Comparison of ENCODE assay signal across 8 cellular contexts in the genomic region with DNA sequence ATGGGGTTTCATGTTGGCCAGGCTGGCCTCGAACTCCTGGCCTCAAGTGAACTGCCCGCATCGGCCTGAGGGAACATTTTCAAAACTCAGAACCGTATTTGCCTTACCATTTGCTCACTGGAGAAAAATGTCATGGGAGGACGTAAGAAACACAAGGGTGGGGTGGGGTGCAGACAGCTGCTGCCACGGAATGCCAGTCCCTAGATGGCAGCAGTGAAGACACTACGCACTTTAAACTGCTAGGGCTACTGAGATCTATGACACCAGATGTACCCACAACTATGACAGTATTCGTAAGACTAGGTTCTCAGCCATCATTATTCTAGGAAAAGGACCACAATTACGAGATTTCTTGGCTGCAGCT. TPM values are rescaled to one million over a fixed set of nuclear protein-coding genes. Genes with fewer than 3 reads are reported as not detected.
DNase-seq lines count a peak whose midpoint lies in the region; ATAC-seq and TF ChIP-seq lines count a peak whose summit lies in the region.
"Not testable (repeated sequence)": the region's sequence is repeated elsewhere in the genome, so short reads cannot be mapped to it uniquely, and the experiment has no call there.

No MANE protein-coding gene starts in this region.

- H3K27me3 ChIP-seq in BJ (ENCODE audit: control insufficient read depth, insufficient read depth, low read length); endocrine pancreas (ENCODE audit: control insufficient read depth, insufficient read depth, low read length): not testable (repeated sequence)

- POLR2A ChIA-PET in BJ (lab: Charles Lee) = not testable (repeated sequence)
- POLR2A ChIA-PET in OCI-LY7 (lab: Charles Lee) = interaction anchor here (3.6 kb wide), 1 partner anchor 150 kb away, joined by 11 read pairs; no protein-coding TSS in a partner anchor

- H4K20me1 ChIP-seq in OCI-LY7 (ENCODE audit: insufficient read depth, low read length) = not testable (repeated sequence)

- ATAC-seq in GM19351 (IDR thresholded peaks at IDR 0.05; ENCODE audit: unreplicated experiment) = peak; percentile 23

- not testable (repeated sequence) for H3K9me3 ChIP-seq in OCI-LY7 (ENCODE audit: low read length); endocrine pancreas (ENCODE audit: control insufficient read depth, low read length)

- peak overlapping the region; percentile 68 for H2AFZ ChIP-seq in OCI-LY7 (ENCODE audit: low read length)

- peak overlapping the region; percentile 76 for H3K4me3 ChIP-seq in BJ (ENCODE audit: low read depth, low read length)
- peak overlapping the region; percentile 87 for H3K4me3 ChIP-seq in OCI-LY7 (ENCODE audit: low read depth, low read length, poor library complexity, severe bottlenecking)
- H3K4me3 ChIP-seq in endocrine pancreas (ENCODE audit: control insufficient read depth, insufficient read depth, low read length) = peak overlapping the region; percentile 84

- H3K27ac ChIP-seq in OCI-LY7 (ENCODE audit: low read depth, low read length, poor library complexity, severe bottlenecking) = peak overlapping the region; percentile 76

- H3K4me2 ChIP-seq in OCI-LY7 (ENCODE audit: low read length) = peak overlapping the region; percentile 68

- peaks cover 23% of the 10 kb centered on the region for H3K4me1 ChIP-seq in OCI-LY7 (ENCODE audit: insufficient read depth, low read length, poor library complexity, severe bottlenecking)
- H3K4me1 ChIP-seq in endocrine pancreas (ENCODE audit: control insufficient read depth, insufficient read depth, low read length) = not testable (repeated sequence)

- intact Hi-C loops in OCI-LY7 (cut with micrococcal nuclease; ENCODE audit: unreplicated experiment) = loop anchor here (1.0 to 10.0 kb wide), 7 partner anchors 74 to 880 kb away; partner anchors contain the start of genes CRCP, RABGEF1 and TMEM248

- peak; percentile 54 for TF ChIP-seq CTCF in BJ (IDR thresholded peaks at IDR 0.05; ENCODE audit: insufficient read depth, low read depth, low read length)
- peak; percentile 69 for TF ChIP-seq CTCF in OCI-LY7 (conservative IDR thresholded peaks at IDR 0.05; ENCODE audit: low read length)

- DNase-seq in BJ (ENCODE audit: low read depth) = peak; percentile 59
- peak; percentile 83 for DNase-seq in HT1080 (ENCODE audit: low read depth)
- DNase-seq in OCI-LY7 (ENCODE audit: low spot score) = peak; percentile 70
- DNase-seq in activated CD8-positive, alpha-beta memory T cell treated with anti-CD3 and anti-CD28 coated beads, Interleukin-2, amount 50 U/mL, for 4 hours = peak; percentile 51
- peak; percentile 52 for DNase-seq in medulla oblongata (ENCODE audit: extremely low spot score)
- DNase-seq in stimulated activated CD4-positive, alpha-beta T cell treated with anti-CD3 and anti-CD28 coated beads, Interleukin-4, amount 100 ng/mL, for 4 hours = peak; percentile 23 to 64

- not testable (repeated sequence) for H3K9me2 ChIP-seq in OCI-LY7 (ENCODE audit: insufficient read depth, low read length)

- not testable (repeated sequence) for H3K36me3 ChIP-seq in BJ (ENCODE audit: control insufficient read depth, insufficient read depth, low read length); endocrine pancreas (ENCODE audit: control insufficient read depth, insufficient read depth, low read length)
- peaks cover 36% of the 10 kb centered on the region for H3K36me3 ChIP-seq in OCI-LY7 (ENCODE audit: insufficient read depth, low read length)

- BruUV-seq in OCI-LY7 (replicated peaks; lab: Mats Ljungman, UMichigan) = not testable (repeated sequence)

- CTCF ChIA-PET in BJ (lab: Yijun Ruan, JAX) = interaction anchor here (0.6 kb wide), 1 partner anchor 22 kb away, joined by 3 read pairs; no protein-coding TSS in a partner anchor
- CTCF ChIA-PET in OCI-LY7 (lab: Charles Lee; ENCODE audit: unreplicated experiment) = not testable (repeated sequence)

- H3K79me2 ChIP-seq in OCI-LY7 (ENCODE audit: insufficient read depth, low read depth, low read length) = peaks cover 44% of the 10 kb centered on the region

- peak overlapping the region; percentile 93 for H3K9ac ChIP-seq in endocrine pancreas (ENCODE audit: control insufficient read depth, insufficient read depth, low read length)

RNA-seq across cellular contexts. Expression of gene SBDS, which starts 0.7 kb away (rescaled TPM):
- 52.5 and 104 TPM in 2 replicates for polyA plus RNA-seq in BJ (2011; rRNA removed)
- polyA minus RNA-seq in BJ (2011; rRNA and poly(A)+ RNA removed) = 13.9 and 17.4 TPM in 2 replicates
- 102 and 108 TPM in 2 replicates for total RNA-seq in HT1080 (2014; rRNA removed; shearing (Covaris generic))
- polyA plus RNA-seq in HT1080 (2015; cell fraction: cytosol; rRNA removed) = 83.0 and 92.6 TPM in 2 replicates
- 50.5 and 58.8 TPM in 2 replicates for polyA plus RNA-seq in HT1080 (2015; cell fraction: nucleus; rRNA removed)
- 43.2 and 45.6 TPM in 2 replicates for total RNA-seq in OCI-LY7 (2014; rRNA removed; shearing (Covaris generic))
- total RNA-seq in OCI-LY7 (2022) = 100 and 124 TPM in 2 replicates

RNA-seq across cellular contexts. Expression of gene TYW1, which starts 2.0 kb away (rescaled TPM):
- 13.0 and 15.3 TPM in 2 replicates for polyA plus RNA-seq in BJ (2011; rRNA removed)
- polyA minus RNA-seq in BJ (2011; rRNA and poly(A)+ RNA removed) = 12.9 and 16.7 TPM in 2 replicates
- total RNA-seq in HT1080 (2014; rRNA removed; shearing (Covaris generic)) = 13.2 and 13.4 TPM in 2 replicates
- 11.7 and 13.0 TPM in 2 replicates for polyA plus RNA-seq in HT1080 (2015; cell fraction: cytosol; rRNA removed)
- polyA plus RNA-seq in HT1080 (2015; cell fraction: nucleus; rRNA removed) = 20.3 and 21.1 TPM in 2 replicates
- total RNA-seq in OCI-LY7 (2014; rRNA removed; shearing (Covaris generic)) = 17.0 and 17.3 TPM in 2 replicates
- 15.3 and 22.3 TPM in 2 replicates for total RNA-seq in OCI-LY7 (2022)

Comparison
In these comparisons a context has a peak if more than half of its experiments do, and no peak if none do; other contexts are left out.
1. Peak in every context shown above with its lines: DNase-seq, ATAC-seq, H3K4me3 ChIP-seq and H3K27ac ChIP-seq.